21 cellular contexts compared by ENCODE assay signal in the genomic region with DNA sequence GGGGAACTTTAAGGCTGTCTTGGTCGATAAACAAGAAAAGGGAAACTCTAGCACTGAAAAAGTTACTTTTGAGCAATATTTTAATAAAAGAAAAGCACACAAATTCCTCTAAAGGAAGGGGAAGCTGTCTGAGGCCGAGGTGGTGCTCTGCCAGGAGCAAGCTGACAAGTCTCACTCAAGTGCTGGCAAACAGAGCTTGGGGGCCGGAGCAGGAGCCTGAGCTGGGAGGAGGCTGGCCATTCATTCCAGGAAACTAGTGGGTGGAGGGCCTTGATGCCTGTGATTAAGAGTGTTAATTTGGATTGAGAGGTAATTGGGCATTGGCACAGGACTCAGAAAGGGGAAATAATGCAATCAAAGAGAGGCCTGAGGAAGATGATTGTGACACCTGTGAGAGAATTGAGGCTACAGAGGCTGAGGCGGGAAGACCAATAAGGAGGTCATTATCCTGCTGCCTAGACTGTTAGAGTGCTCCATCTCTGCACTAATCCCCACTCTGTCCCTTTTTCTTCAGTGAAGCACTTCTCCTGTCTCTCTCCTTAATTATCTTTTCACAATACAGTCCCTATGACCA.
DNase-seq lines count a peak whose midpoint lies in the region; ATAC-seq, FAIRE-seq and TF ChIP-seq lines count a peak whose summit lies in the region.
"Had no signal": no experiment of that assay in that cellular context is flagged by ENCODE, and none has a peak within 500 bp of the region (broad histone marks: within the 10 kb centered on the region; RNA-seq: fewer than 3 reads in every experiment).

No MANE protein-coding gene starts in this region.

- H3K9me3 Mint-ChIP-seq in CD4-positive, alpha-beta T cell = no peaks in the 10 kb centered on the region
- H3K9me3 Mint-ChIP-seq: activated CD4-positive, alpha-beta T cell treated with anti-CD3 and anti-CD28 coated beads, Interleukin-2, amount 10 ng/mL, durations not matched to agents 24 days and 14 days; CD8-positive, alpha-beta T cell; effector memory CD8-positive, alpha-beta T cell had no signal

- intact Hi-C loops in right cardiac atrium (cut with DNase I) (no loop called here), thyroid gland (cut with DNase I) (no loop called here)
- intact Hi-C loops in CD4-positive, alpha-beta T cell (cut with DNase I, micrococcal nuclease) = no loop called here

- no peak for TF ChIP-seq CTCF in thyroid gland (IDR thresholded peaks at IDR 0.05)
- no peak for TF ChIP-seq CTCF in CD4-positive, alpha-beta T cell (IDR thresholded peaks at IDR 0.05)

- H3K36me3 Mint-ChIP-seq in CD4-positive, alpha-beta T cell (ENCODE audit: low read depth) = no peaks in the 10 kb centered on the region
- H3K36me3 Mint-ChIP-seq: CD8-positive, alpha-beta T cell had no signal

- 31% methylated on average over 4 of the region's 4 CpGs for WGBS in right cardiac atrium
- 53 to 57% methylated on average over 4 of the region's 4 CpGs for WGBS in thyroid gland, 2 donors

- CTCF ChIA-PET in CD4-positive, alpha-beta T cell (lab: Charles Lee) = no interaction called here

- H3K27me3 ChIP-seq in right cardiac atrium (ENCODE audit: control insufficient read depth, insufficient read depth) (no peaks in the 10 kb centered on the region), thyroid gland (no peaks in the 10 kb centered on the region)
- no peaks in the 10 kb centered on the region for H3K27me3 ChIP-seq in CD4-positive, alpha-beta T cell (ENCODE audit: control insufficient read depth, insufficient read depth, low read length)

- POLR2A ChIA-PET in CD4-positive, alpha-beta T cell (lab: Charles Lee) = no interaction called here

- no peak overlapping the region for H3K4me3 Mint-ChIP-seq in CD4-positive, alpha-beta T cell
- H3K4me3 Mint-ChIP-seq: activated CD4-positive, alpha-beta T cell treated with anti-CD3 and anti-CD28 coated beads, Interleukin-2, amount 10 ng/mL, durations not matched to agents 24 days and 14 days; CD8-positive, alpha-beta T cell; effector memory CD8-positive, alpha-beta T cell had no signal

- TF ChIP-seq POLR2A in thyroid gland (IDR thresholded peaks at IDR 0.05) = no peak

- H3K9me3 ChIP-seq in right cardiac atrium (ENCODE audit: control insufficient read depth, low read length) = no peaks in the 10 kb centered on the region
- H3K9me3 ChIP-seq in thyroid gland = no peaks in the 10 kb centered on the region
- H3K9me3 ChIP-seq in CD4-positive, alpha-beta T cell (ENCODE audit: control insufficient read depth, low read length) = no peaks in the 10 kb centered on the region

- DNase-seq in NCI-H82 (lab: John Stamatoyannopoulos, UW) (peak; percentile 33), NCI-H82 treated with DMSO at 0.1 percent for 48 hours (lab: John Stamatoyannopoulos, UW; ENCODE audit: unreplicated experiment) (no peak), right cardiac atrium (peak; percentile 52 to 89 (median 78)), thyroid gland (peak; percentile 28 to 41), DMS114 treated with DMSO at 0.1 percent for 48 hours (lab: John Stamatoyannopoulos, UW; ENCODE audit: unreplicated experiment) (no peak)
- no peak for DNase-seq in CD4-positive, alpha-beta T cell
- DNase-seq: ACHN; activated CD4-positive, alpha-beta T cell treated with anti-CD3 and anti-CD28 coated beads, Interleukin-2, amount 10 ng/mL, durations not matched to agents 24 days and 14 days; activated naive CD4-positive, alpha-beta T cell treated with Interleukin-2 at 50 U/mL for 16 hours; anterior cingulate cortex; CD8-positive, alpha-beta T cell; DMS79 treated with DMSO at 0.1 percent for 48 hours; effector memory CD8-positive, alpha-beta T cell; hippocampal formation; NCI-H2081 treated with DMSO at 0.1 percent for 48 hours; NCI-H526 treated with DMSO at 0.1 percent for 48 hours; stimulated activated naive CD4-positive, alpha-beta T cell treated with Interleukin-2 at 50 U/mL for 16 hours had no signal

- H3K27ac ChIP-seq in right cardiac atrium (ENCODE audit: low read length) (peak overlapping the region; percentile 4), thyroid gland (no peak overlapping the region)
- no peak overlapping the region for H3K27ac ChIP-seq in CD4-positive, alpha-beta T cell (ENCODE audit: low read depth, low read length)
- H3K27ac ChIP-seq: RWPE1 had no signal

- ATAC-seq in right cardiac atrium (peak; percentile 92 to 93), HG03135 (IDR thresholded peaks at IDR 0.05; ENCODE audit: unreplicated experiment) (no peak)
- ATAC-seq in CD4-positive, alpha-beta T cell (ENCODE audit: poor library complexity) = no peak
- ATAC-seq: CD8-positive, alpha-beta T cell; effector memory CD8-positive, alpha-beta T cell had no signal

- H3K27me3 Mint-ChIP-seq in CD4-positive, alpha-beta T cell = no peaks in the 10 kb centered on the region
- H3K27me3 Mint-ChIP-seq: effector memory CD8-positive, alpha-beta T cell had no signal

- FAIRE-seq in TTC549 (lab: Jason Lieb, UNC) = peak; percentile 91
- FAIRE-seq: H54 had no signal

- peaks cover 3% of the 10 kb centered on the region for H3K4me1 ChIP-seq in right cardiac atrium (ENCODE audit: control insufficient read depth, insufficient read depth, low read length)
- H3K4me1 ChIP-seq in thyroid gland = no peaks in the 10 kb centered on the region

- H3K36me3 ChIP-seq in thyroid gland = no peaks in the 10 kb centered on the region

- no peak overlapping the region for H3K27ac Mint-ChIP-seq in CD4-positive, alpha-beta T cell
- H3K27ac Mint-ChIP-seq: activated CD4-positive, alpha-beta T cell treated with anti-CD3 and anti-CD28 coated beads, Interleukin-2, amount 10 ng/mL, durations not matched to agents 24 days and 14 days; CD8-positive, alpha-beta T cell; effector memory CD8-positive, alpha-beta T cell had no signal

- H3K4me3 ChIP-seq in right cardiac atrium (ENCODE audit: low read length) = no peak overlapping the region
- no peak overlapping the region for H3K4me3 ChIP-seq in thyroid gland (replicated peaks in 1 of 3)

- H3K4me1 Mint-ChIP-seq in CD4-positive, alpha-beta T cell (ENCODE audit: low read depth) = no peaks in the 10 kb centered on the region

Comparison
In these comparisons a context has a peak if more than half of its experiments do, and no peak if none do; other contexts are left out.
1. DNase-seq: peak in NCI-H82 (single experiment), right cardiac atrium (3 of 3) and thyroid gland (2 of 2); none in NCI-H82 treated with DMSO at 0.1 percent for 48 hours (single experiment), DMS114 treated with DMSO at 0.1 percent for 48 hours (single experiment) and CD4-positive, alpha-beta T cell (0 of 10).
2. ATAC-seq: peak in right cardiac atrium (2 of 2); none in HG03135 (single experiment) and CD4-positive, alpha-beta T cell (single experiment).